ENCODE assay signal across 8 cellular contexts in genomic region chr2:66433945-66434678, GRCh38. TPM values are rescaled to one million over a fixed set of nuclear protein-coding genes. Genes with fewer than 3 reads are reported as not detected.
A peak's percentile ranks its signal among the peaks of the same experiment; 100 is the strongest.
DNase-seq lines count a peak whose midpoint lies in the region; ATAC-seq and TF ChIP-seq lines count a peak whose summit lies in the region.

No MANE protein-coding gene starts in this region.

- H3K4me1 Mint-ChIP-seq in activated T-cell treated with anti-CD3 and anti-CD28 coated beads, Interleukin-2, amount 50 U/mL, for 72 hours (ENCODE audit: low read depth): peaks cover 45% of the 10 kb centered on the region

- TF ChIP-seq CTCF in testis (IDR thresholded peaks at IDR 0.05): no peak

- H3K27me3 ChIP-seq in ectodermal cell (ENCODE audit: control insufficient read depth, insufficient read depth, low read length, poor library complexity, severe bottlenecking): peaks cover 72% of the 10 kb centered on the region
- H3K27me3 ChIP-seq in testis: no peaks in the 10 kb centered on the region

- H3K4me1 ChIP-seq in ectodermal cell (ENCODE audit: control insufficient read depth, insufficient read depth, low read length) (peaks cover 37% of the 10 kb centered on the region), testis (no peaks in the 10 kb centered on the region)

- H3K9me3 Mint-ChIP-seq in activated T-cell treated with anti-CD3 and anti-CD28 coated beads, Interleukin-2, amount 50 U/mL, for 72 hours: no peaks in the 10 kb centered on the region

- peaks cover 84% of the 10 kb centered on the region for H3K27me3 Mint-ChIP-seq in activated T-cell treated with anti-CD3 and anti-CD28 coated beads, Interleukin-2, amount 50 U/mL, for 72 hours (ENCODE audit: low read depth)

- WGBS in ectodermal cell, 2 experiments: 0% methylated on average over 61 of the region's 61 CpGs
- WGBS in testis, 2 donors: 0% methylated on average over 21 to 61 of the region's 61 CpGs

- H3K9me3 ChIP-seq in ectodermal cell (ENCODE audit: control insufficient read depth, low read length) (no peaks in the 10 kb centered on the region), testis (no peaks in the 10 kb centered on the region)

- intact Hi-C loops in testis (cut with DNase I; ENCODE audit: low total_unique reads): loop anchor here (10.0 kb wide), 2 partner anchors 261 to 1211 kb away; no protein-coding TSS in a partner anchor

- H3K36me3 ChIP-seq in ectodermal cell (ENCODE audit: control insufficient read depth, insufficient read depth, low read length) (no peaks in the 10 kb centered on the region), testis (ENCODE audit: low read depth, missing control alignments) (no peaks in the 10 kb centered on the region)

- no peak for TF ChIP-seq POLR2A in testis (IDR thresholded peaks at IDR 0.05)

- peaks cover 3 to 5% of the 10 kb centered on the region in 2 donors for H3K36me3 Mint-ChIP-seq in activated T-cell treated with anti-CD3 and anti-CD28 coated beads, Interleukin-2, amount 50 U/mL, for 72 hours (ENCODE audit: insufficient read depth in 2 of 2)

- H3K4me3 ChIP-seq in ectodermal cell (ENCODE audit: insufficient read depth, low read depth, low read length) (peak overlapping the region; percentile 55), testis (peak overlapping the region; percentile 73 to 82)

- H3K4me3 Mint-ChIP-seq in activated T-cell treated with anti-CD3 and anti-CD28 coated beads, Interleukin-2, amount 50 U/mL, for 72 hours: peak overlapping the region; percentile 82 to 97

- DNase-seq in activated T-cell treated with anti-CD3 and anti-CD28 coated beads, Interleukin-2, amount 50 U/mL, for 72 hours: peak in 1 of 2 donors; percentile 31
- no peak for DNase-seq in activated T-cell treated with anti-CD3 and anti-CD28 coated beads, Interleukin-2, amount 50 U/mL, for 1 hour
- DNase-seq in HT1080 (ENCODE audit: low read depth) (peak; percentile 42), RPMI8226 (peak; percentile 80), lung microvascular endothelial cell (ENCODE audit: low read depth in 2 of 2) (peak; percentile 82 to 91), testis (peak; percentile 59)

- H3K27ac ChIP-seq in ectodermal cell (ENCODE audit: insufficient read depth, low read depth, low read length, poor library complexity, severe bottlenecking) (peak overlapping the region; percentile 44), testis (peak overlapping the region; percentile 86 to 92)

- ATAC-seq in activated T-cell treated with anti-CD3 and anti-CD28 coated beads, Interleukin-2, amount 50 U/mL, for 72 hours (replicated peaks in 1 of 2): peak; percentile 37 to 49
- ATAC-seq in GM21576 (IDR thresholded peaks at IDR 0.05; ENCODE audit: unreplicated experiment): no peak

- no peak overlapping the region for H3K27ac Mint-ChIP-seq in activated T-cell treated with anti-CD3 and anti-CD28 coated beads, Interleukin-2, amount 50 U/mL, for 72 hours

RNA-seq across cellular contexts. Expression of gene MEIS1, which starts 0.8 kb away (rescaled TPM):
- total RNA-seq in activated T-cell treated with anti-CD3 and anti-CD28 coated beads, Interleukin-2, amount 50 U/mL, for 72 hours: under 1 TPM in 1 of 2 donors, not detected in 1; 0.34 TPM
- total RNA-seq in HT1080 (2014; rRNA removed; shearing (Covaris generic)): 2.5 and 3.1 TPM in 2 replicates
- 1.6 and 2.0 TPM in 2 replicates for polyA plus RNA-seq in HT1080 (2015; cell fraction: cytosol; rRNA removed)
- polyA plus RNA-seq in HT1080 (2015; cell fraction: nucleus; rRNA removed): 4.5 and 4.9 TPM in 2 replicates
- 21.8 TPM for polyA plus RNA-seq in ectodermal cell (2013, experiment 1 of 4)
- polyA plus RNA-seq in ectodermal cell (2013, experiment 2 of 4): 16.3 TPM
- 25.2 TPM for polyA plus RNA-seq in ectodermal cell (2013, experiment 3 of 4)
- polyA plus RNA-seq in ectodermal cell (2013, experiment 4 of 4): 23.8 TPM
- 8.1 and 8.9 TPM in 2 replicates for total RNA-seq in lung microvascular endothelial cell
- 10 to 100 TPM; 10.8 to 13.8 TPM for total RNA-seq in testis
- 13.5 TPM for polyA plus RNA-seq in testis (ENCODE audit: insufficient read depth, low read depth, low replicate concordance)
